In the genomic region with DNA sequence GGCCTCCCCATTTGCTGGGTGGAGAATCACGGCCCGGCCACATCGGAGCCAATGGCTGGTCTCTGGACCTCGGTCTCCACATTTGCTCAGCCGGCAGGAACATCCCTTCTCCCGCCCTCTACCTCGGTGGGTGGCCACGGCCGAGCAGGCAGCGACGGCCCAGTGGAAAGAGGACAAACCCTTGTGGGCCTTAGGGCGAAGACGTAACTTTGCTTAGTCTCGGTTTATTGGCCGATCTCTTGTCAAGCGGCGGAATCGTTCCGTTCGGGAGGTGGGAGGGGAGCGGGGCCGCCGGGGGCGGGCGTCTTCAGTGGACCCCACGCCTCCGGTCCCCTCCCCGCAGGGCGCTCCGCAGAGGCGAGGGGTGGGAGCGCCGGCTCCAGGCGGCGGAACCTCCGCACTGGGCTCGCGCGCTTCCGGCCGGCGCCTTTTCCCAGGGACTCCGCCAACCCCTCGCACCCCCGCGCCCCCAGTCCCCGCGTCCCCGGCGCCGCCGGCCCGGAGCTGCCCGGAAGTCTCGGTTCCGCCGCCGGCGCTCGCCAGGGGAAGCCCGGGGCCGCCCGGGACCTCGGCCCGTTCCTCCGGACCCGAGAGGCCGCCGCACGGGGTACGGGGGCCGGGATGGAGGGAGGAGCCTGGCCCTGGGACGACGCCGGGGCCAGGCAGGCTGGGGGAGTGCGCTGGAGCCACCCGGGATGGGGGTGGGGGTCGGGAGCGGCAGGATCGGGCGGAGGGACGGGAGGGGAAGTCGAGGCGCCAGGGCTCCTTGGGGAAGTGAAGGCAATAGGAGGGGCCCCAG, we compare ENCODE assay signal across 1 cellular context.
TF ChIP-seq lines count a peak whose summit lies in the region.

A gene with protein sequence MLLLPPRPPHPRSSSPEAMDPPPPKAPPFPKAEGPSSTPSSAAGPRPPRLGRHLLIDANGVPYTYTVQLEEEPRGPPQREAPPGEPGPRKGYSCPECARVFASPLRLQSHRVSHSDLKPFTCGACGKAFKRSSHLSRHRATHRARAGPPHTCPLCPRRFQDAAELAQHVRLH (plus strand): TSS at position 426 of the 799 bp plus-strand sequence. CDS start 1,507 bp downstream, outside the sequence.

TF ChIP-seq in HepG2, 621 proteins besides CTCF, POLR2A, EP300 and RAD21 (continued from another document and continues in another):
- TF ChIP-seq, protein P1, sequence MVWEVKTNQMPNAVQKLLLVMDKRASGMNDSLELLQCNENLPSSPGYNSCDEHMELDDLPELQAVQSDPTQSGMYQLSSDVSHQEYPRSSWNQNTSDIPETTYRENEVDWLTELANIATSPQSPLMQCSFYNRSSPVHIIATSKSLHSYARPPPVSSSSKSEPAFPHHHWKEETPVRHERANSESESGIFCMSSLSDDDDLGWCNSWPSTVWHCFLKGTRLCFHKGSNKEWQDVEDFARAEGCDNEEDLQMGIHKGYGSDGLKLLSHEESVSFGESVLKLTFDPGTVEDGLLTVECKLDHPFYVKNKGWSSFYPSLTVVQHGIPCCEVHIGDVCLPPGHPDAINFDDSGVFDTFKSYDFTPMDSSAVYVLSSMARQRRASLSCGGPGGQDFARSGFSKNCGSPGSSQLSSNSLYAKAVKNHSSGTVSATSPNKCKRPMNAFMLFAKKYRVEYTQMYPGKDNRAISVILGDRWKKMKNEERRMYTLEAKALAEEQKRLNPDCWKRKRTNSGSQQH (CRISPR knock-in tag; IDR thresholded peaks at IDR 0.05; ENCODE audit: low read depth), result no peak
- TF ChIP-seq YEATS4 (CRISPR knock-in tag; IDR thresholded peaks at IDR 0.05; ENCODE audit: borderline replicate concordance), result peak; percentile 47; the same call in 1 of the 2 replicates
- TF ChIP-seq, protein P2, sequence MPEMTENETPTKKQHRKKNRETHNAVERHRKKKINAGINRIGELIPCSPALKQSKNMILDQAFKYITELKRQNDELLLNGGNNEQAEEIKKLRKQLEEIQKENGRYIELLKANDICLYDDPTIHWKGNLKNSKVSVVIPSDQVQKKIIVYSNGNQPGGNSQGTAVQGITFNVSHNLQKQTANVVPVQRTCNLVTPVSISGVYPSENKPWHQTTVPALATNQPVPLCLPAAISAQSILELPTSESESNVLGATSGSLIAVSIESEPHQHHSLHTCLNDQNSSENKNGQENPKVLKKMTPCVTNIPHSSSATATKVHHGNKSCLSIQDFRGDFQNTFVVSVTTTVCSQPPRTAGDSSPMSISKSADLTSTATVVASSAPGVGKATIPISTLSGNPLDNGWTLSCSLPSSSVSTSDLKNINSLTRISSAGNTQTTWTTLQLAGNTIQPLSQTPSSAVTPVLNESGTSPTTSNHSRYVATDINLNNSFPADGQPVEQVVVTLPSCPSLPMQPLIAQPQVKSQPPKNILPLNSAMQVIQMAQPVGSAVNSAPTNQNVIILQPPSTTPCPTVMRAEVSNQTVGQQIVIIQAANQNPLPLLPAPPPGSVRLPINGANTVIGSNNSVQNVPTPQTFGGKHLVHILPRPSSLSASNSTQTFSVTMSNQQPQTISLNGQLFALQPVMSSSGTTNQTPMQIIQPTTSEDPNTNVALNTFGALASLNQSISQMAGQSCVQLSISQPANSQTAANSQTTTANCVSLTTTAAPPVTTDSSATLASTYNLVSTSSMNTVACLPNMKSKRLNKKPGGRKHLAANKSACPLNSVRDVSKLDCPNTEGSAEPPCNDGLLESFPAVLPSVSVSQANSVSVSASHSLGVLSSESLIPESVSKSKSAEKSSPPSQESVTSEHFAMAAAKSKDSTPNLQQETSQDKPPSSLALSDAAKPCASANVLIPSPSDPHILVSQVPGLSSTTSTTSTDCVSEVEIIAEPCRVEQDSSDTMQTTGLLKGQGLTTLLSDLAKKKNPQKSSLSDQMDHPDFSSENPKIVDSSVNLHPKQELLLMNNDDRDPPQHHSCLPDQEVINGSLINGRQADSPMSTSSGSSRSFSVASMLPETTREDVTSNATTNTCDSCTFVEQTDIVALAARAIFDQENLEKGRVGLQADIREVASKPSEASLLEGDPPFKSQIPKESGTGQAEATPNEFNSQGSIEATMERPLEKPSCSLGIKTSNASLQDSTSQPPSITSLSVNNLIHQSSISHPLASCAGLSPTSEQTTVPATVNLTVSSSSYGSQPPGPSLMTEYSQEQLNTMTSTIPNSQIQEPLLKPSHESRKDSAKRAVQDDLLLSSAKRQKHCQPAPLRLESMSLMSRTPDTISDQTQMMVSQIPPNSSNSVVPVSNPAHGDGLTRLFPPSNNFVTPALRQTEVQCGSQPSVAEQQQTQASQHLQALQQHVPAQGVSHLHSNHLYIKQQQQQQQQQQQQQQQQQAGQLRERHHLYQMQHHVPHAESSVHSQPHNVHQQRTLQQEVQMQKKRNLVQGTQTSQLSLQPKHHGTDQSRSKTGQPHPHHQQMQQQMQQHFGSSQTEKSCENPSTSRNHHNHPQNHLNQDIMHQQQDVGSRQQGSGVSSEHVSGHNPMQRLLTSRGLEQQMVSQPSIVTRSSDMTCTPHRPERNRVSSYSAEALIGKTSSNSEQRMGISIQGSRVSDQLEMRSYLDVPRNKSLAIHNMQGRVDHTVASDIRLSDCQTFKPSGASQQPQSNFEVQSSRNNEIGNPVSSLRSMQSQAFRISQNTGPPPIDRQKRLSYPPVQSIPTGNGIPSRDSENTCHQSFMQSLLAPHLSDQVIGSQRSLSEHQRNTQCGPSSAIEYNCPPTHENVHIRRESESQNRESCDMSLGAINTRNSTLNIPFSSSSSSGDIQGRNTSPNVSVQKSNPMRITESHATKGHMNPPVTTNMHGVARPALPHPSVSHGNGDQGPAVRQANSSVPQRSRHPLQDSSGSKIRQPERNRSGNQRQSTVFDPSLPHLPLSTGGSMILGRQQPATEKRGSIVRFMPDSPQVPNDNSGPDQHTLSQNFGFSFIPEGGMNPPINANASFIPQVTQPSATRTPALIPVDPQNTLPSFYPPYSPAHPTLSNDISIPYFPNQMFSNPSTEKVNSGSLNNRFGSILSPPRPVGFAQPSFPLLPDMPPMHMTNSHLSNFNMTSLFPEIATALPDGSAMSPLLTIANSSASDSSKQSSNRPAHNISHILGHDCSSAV (CRISPR knock-in tag; IDR thresholded peaks at IDR 0.05; ENCODE audit: borderline replicate concordance), result no peak
- TF ChIP-seq, protein P3, sequence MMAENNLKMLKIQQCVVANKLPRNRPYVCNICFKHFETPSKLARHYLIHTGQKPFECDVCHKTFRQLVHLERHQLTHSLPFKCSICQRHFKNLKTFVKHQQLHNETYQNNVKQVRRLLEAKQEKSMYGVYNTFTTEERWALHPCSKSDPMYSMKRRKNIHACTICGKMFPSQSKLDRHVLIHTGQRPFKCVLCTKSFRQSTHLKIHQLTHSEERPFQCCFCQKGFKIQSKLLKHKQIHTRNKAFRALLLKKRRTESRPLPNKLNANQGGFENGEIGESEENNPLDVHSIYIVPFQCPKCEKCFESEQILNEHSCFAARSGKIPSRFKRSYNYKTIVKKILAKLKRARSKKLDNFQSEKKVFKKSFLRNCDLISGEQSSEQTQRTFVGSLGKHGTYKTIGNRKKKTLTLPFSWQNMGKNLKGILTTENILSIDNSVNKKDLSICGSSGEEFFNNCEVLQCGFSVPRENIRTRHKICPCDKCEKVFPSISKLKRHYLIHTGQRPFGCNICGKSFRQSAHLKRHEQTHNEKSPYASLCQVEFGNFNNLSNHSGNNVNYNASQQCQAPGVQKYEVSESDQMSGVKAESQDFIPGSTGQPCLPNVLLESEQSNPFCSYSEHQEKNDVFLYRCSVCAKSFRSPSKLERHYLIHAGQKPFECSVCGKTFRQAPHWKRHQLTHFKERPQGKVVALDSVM (CRISPR knock-in tag; IDR thresholded peaks at IDR 0.05), result 0 out of 2 replicates have a peak, but pooled peaks have one; percentile 19
- no peak for TF ChIP-seq CHD2 (IDR thresholded peaks at IDR 0.05; ENCODE audit: low read depth, low read length)
- TF ChIP-seq HDAC2 (CRISPR knock-in tag; IDR thresholded peaks at IDR 0.05), result no peak
- no peak for TF ChIP-seq KDM5B (CRISPR knock-in tag; IDR thresholded peaks at IDR 0.05; ENCODE audit: borderline replicate concordance)
- no peak for TF ChIP-seq PITX1 (CRISPR knock-in tag; IDR thresholded peaks at IDR 0.05)
- TF ChIP-seq ZNF143 (CRISPR knock-in tag; IDR thresholded peaks at IDR 0.05), result no peak
- TF ChIP-seq BHLHE40 (IDR thresholded peaks at IDR 0.05; ENCODE audit: low read length), result no peak
- TF ChIP-seq, protein P4, sequence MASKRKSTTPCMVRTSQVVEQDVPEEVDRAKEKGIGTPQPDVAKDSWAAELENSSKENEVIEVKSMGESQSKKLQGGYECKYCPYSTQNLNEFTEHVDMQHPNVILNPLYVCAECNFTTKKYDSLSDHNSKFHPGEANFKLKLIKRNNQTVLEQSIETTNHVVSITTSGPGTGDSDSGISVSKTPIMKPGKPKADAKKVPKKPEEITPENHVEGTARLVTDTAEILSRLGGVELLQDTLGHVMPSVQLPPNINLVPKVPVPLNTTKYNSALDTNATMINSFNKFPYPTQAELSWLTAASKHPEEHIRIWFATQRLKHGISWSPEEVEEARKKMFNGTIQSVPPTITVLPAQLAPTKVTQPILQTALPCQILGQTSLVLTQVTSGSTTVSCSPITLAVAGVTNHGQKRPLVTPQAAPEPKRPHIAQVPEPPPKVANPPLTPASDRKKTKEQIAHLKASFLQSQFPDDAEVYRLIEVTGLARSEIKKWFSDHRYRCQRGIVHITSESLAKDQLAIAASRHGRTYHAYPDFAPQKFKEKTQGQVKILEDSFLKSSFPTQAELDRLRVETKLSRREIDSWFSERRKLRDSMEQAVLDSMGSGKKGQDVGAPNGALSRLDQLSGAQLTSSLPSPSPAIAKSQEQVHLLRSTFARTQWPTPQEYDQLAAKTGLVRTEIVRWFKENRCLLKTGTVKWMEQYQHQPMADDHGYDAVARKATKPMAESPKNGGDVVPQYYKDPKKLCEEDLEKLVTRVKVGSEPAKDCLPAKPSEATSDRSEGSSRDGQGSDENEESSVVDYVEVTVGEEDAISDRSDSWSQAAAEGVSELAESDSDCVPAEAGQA (IDR thresholded peaks at IDR 0.05; ENCODE audit: low read depth), result no peak
- TF ChIP-seq, protein P4 (CRISPR knock-in tag; IDR thresholded peaks at IDR 0.05; ENCODE audit: borderline replicate concordance), result 0 out of 2 replicates have a peak, but pooled peaks have one; percentile 22
- TF ChIP-seq SP2 (CRISPR knock-in tag; IDR thresholded peaks at IDR 0.05), result no peak
- peak; percentile 61 for TF ChIP-seq ZFY (CRISPR knock-in tag; IDR thresholded peaks at IDR 0.05)
- TF ChIP-seq ZNF777 (CRISPR knock-in tag; IDR thresholded peaks at IDR 0.05), result peak; percentile 36
- TF ChIP-seq, protein P5, sequence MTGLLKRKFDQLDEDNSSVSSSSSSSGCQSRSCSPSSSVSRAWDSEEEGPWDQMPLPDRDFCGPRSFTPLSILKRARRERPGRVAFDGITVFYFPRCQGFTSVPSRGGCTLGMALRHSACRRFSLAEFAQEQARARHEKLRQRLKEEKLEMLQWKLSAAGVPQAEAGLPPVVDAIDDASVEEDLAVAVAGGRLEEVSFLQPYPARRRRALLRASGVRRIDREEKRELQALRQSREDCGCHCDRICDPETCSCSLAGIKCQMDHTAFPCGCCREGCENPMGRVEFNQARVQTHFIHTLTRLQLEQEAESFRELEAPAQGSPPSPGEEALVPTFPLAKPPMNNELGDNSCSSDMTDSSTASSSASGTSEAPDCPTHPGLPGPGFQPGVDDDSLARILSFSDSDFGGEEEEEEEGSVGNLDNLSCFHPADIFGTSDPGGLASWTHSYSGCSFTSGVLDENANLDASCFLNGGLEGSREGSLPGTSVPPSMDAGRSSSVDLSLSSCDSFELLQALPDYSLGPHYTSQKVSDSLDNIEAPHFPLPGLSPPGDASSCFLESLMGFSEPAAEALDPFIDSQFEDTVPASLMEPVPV (CRISPR knock-in tag; IDR thresholded peaks at IDR 0.05), result no peak
- no peak for TF ChIP-seq SP5 (CRISPR knock-in tag; IDR thresholded peaks at IDR 0.05; ENCODE audit: borderline replicate concordance, low read depth)
- TF ChIP-seq ZNF253 (CRISPR knock-in tag; IDR thresholded peaks at IDR 0.05; ENCODE audit: borderline replicate concordance), result no peak
- TF ChIP-seq, protein P6, sequence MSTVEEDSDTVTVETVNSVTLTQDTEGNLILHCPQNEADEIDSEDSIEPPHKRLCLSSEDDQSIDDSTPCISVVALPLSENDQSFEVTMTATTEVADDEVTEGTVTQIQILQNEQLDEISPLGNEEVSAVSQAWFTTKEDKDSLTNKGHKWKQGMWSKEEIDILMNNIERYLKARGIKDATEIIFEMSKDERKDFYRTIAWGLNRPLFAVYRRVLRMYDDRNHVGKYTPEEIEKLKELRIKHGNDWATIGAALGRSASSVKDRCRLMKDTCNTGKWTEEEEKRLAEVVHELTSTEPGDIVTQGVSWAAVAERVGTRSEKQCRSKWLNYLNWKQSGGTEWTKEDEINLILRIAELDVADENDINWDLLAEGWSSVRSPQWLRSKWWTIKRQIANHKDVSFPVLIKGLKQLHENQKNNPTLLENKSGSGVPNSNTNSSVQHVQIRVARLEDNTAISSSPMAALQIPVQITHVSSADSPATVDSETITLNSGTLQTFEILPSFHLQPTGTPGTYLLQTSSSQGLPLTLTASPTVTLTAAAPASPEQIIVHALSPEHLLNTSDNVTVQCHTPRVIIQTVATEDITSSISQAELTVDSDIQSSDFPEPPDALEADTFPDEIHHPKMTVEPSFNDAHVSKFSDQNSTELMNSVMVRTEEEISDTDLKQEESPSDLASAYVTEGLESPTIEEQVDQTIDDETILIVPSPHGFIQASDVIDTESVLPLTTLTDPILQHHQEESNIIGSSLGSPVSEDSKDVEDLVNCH (CRISPR knock-in tag; IDR thresholded peaks at IDR 0.05), result no peak
